Comparison of ENCODE assay signal across 10 cellular contexts in the genomic region with DNA sequence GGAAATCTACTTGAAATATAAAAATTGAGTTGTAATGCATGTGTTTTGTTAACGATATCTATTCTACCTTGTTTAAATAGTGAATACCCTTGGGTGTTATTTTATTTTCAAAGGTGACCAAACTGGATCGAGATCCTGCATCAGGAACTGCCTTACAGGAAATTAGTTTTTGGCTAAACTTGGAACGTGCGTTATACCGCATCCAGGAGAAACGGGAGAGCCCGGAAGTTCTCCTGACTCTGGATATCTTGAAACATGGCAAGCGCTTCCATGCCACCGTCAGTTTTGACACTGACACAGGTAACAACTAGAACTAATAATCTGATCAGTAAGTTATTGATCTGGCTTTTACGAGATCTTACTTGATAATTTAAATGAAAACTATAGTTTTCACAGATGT. TPM values are rescaled to one million over a fixed set of nuclear protein-coding genes. Genes with fewer than 3 reads are reported as not detected.
DNase-seq lines count a peak whose midpoint lies in the region; ATAC-seq and TF ChIP-seq lines count a peak whose summit lies in the region.
"Had no signal": no experiment of that assay in that cellular context is flagged by ENCODE, and none has a peak within 500 bp of the region (broad histone marks: within the 10 kb centered on the region; RNA-seq: fewer than 3 reads in every experiment).

No MANE protein-coding gene starts in this region.

- ATAC-seq in body of pancreas (no peak), memory B cell (ENCODE audit: low read depth) (no peak), HG03469 (IDR thresholded peaks at IDR 0.05; ENCODE audit: unreplicated experiment) (no peak)
- ATAC-seq in stimulated activated effector memory CD8-positive, alpha-beta T cell treated with anti-CD3 and anti-CD28 coated beads, Interleukin-12 subunit alpha, Interleukin-12 subunit beta, amount 100 ng/mL, for 72 hours, result no peak

- H3K4me3 Mint-ChIP-seq in activated T-cell treated with anti-CD3 and anti-CD28 coated beads, Interleukin-2, amount 50 U/mL, for 24 hours, result no peak overlapping the region
- no peak overlapping the region for H3K4me3 Mint-ChIP-seq in memory B cell
- no peak overlapping the region for H3K4me3 Mint-ChIP-seq in stimulated activated effector memory CD8-positive, alpha-beta T cell treated with anti-CD3 and anti-CD28 coated beads, Interleukin-12 subunit alpha, Interleukin-12 subunit beta, amount 100 ng/mL, for 72 hours

- in situ Hi-C loops in transverse colon (cut with MboI; ENCODE audit: low pct_ligation_motif_present in 1 of 4, low pct_unique_long_range_greater_than_20kb in 1 of 4, low sequenced_read_pairs in 3 of 4), result no loop called here

- H3K27me3 Mint-ChIP-seq in activated T-cell treated with anti-CD3 and anti-CD28 coated beads, Interleukin-2, amount 50 U/mL, for 24 hours, result no peaks in the 10 kb centered on the region
- H3K27me3 Mint-ChIP-seq in memory B cell, result no peaks in the 10 kb centered on the region

- intact Hi-C loops in body of pancreas (cut with DNase I) (no loop called here), transverse colon (cut with DNase I; ENCODE audit: low total_unique reads) (no loop called here)

- H3K27ac ChIP-seq in body of pancreas (peak overlapping the region in 3 of 4 donors; percentile 4 to 28 (median 26)), transverse colon (peak overlapping the region; percentile 22 to 73 (median 49))

- H3K4me1 ChIP-seq in body of pancreas, result peaks cover 15% of the 10 kb centered on the region
- H3K4me1 ChIP-seq in transverse colon, result peaks cover 0 to 11% (median 0%) of the 10 kb centered on the region in 4 donors
- H3K4me1 ChIP-seq: Caco-2 had no signal

- peaks cover 82% of the 10 kb centered on the region for H3K36me3 Mint-ChIP-seq in activated T-cell treated with anti-CD3 and anti-CD28 coated beads, Interleukin-2, amount 50 U/mL, for 24 hours (ENCODE audit: low read depth)
- peaks cover 20% of the 10 kb centered on the region for H3K36me3 Mint-ChIP-seq in memory B cell
- peaks cover 100% of the 10 kb centered on the region for H3K36me3 Mint-ChIP-seq in stimulated activated effector memory CD8-positive, alpha-beta T cell treated with anti-CD3 and anti-CD28 coated beads, Interleukin-12 subunit alpha, Interleukin-12 subunit beta, amount 100 ng/mL, for 72 hours

- POLR2A ChIA-PET in GM10248 (lab: Yijun Ruan, JAX), result no interaction called here

- H3K36me3 ChIP-seq in body of pancreas (replicated peaks in 1 of 2; ENCODE audit: insufficient read depth in 1 of 2, low read depth in 2 of 2), result peaks cover 11 to 25% of the 10 kb centered on the region in 2 donors
- peaks cover 0 to 68% (median 28%) of the 10 kb centered on the region in 4 donors for H3K36me3 ChIP-seq in transverse colon

- H3K4me1 Mint-ChIP-seq in activated T-cell treated with anti-CD3 and anti-CD28 coated beads, Interleukin-2, amount 50 U/mL, for 24 hours (ENCODE audit: low read depth), result peaks cover 11% of the 10 kb centered on the region
- peaks cover 8% of the 10 kb centered on the region for H3K4me1 Mint-ChIP-seq in memory B cell
- peaks cover 2% of the 10 kb centered on the region for H3K4me1 Mint-ChIP-seq in stimulated activated effector memory CD8-positive, alpha-beta T cell treated with anti-CD3 and anti-CD28 coated beads, Interleukin-12 subunit alpha, Interleukin-12 subunit beta, amount 100 ng/mL, for 72 hours

- DNase-seq in activated T-cell treated with anti-CD3 and anti-CD28 coated beads, Interleukin-2, amount 50 U/mL, for 24 hours, result no peak
- DNase-seq in activated T-cell treated with anti-CD3 and anti-CD28 coated beads, Interleukin-2, amount 50 U/mL, for 48 hours, result no peak
- no peak for DNase-seq in body of pancreas
- DNase-seq in memory B cell (ENCODE audit: low spot score in 2 of 2), result no peak
- no peak for DNase-seq in transverse colon
- no peak for DNase-seq in GM10248 (ENCODE audit: extremely low spot score)
- DNase-seq in stimulated activated effector memory CD8-positive, alpha-beta T cell treated with anti-CD3 and anti-CD28 coated beads, Interleukin-12 subunit alpha, Interleukin-12 subunit beta, amount 100 ng/mL, for 72 hours (ENCODE audit: low spot score in 2 of 2), result no peak
- DNase-seq: Caco-2, NCI-H2227 treated with DMSO at 0.1 percent for 48 hours had no signal

- H3K9me3 Mint-ChIP-seq in activated T-cell treated with anti-CD3 and anti-CD28 coated beads, Interleukin-2, amount 50 U/mL, for 24 hours, result no peaks in the 10 kb centered on the region
- no peaks in the 10 kb centered on the region for H3K9me3 Mint-ChIP-seq in memory B cell
- no peaks in the 10 kb centered on the region for H3K9me3 Mint-ChIP-seq in stimulated activated effector memory CD8-positive, alpha-beta T cell treated with anti-CD3 and anti-CD28 coated beads, Interleukin-12 subunit alpha, Interleukin-12 subunit beta, amount 100 ng/mL, for 72 hours

- TF ChIP-seq CTCF in body of pancreas (IDR thresholded peaks at IDR 0.05), result no peak
- TF ChIP-seq CTCF in transverse colon (IDR thresholded peaks at IDR 0.05), result no peak
- TF ChIP-seq CTCF in GM10248 (IDR thresholded peaks at IDR 0.05; ENCODE audit: control extremely low read depth, extremely low read depth, low read depth, missing control alignments), result no peak

- H3K4me3 ChIP-seq in body of pancreas (no peak overlapping the region), transverse colon (no peak overlapping the region)

- peak overlapping the region; percentile 70 for H3K27ac Mint-ChIP-seq in activated T-cell treated with anti-CD3 and anti-CD28 coated beads, Interleukin-2, amount 50 U/mL, for 24 hours
- H3K27ac Mint-ChIP-seq in memory B cell, result peak overlapping the region; percentile 74
- no peak overlapping the region for H3K27ac Mint-ChIP-seq in stimulated activated effector memory CD8-positive, alpha-beta T cell treated with anti-CD3 and anti-CD28 coated beads, Interleukin-12 subunit alpha, Interleukin-12 subunit beta, amount 100 ng/mL, for 72 hours

- H3K9me3 ChIP-seq in body of pancreas (no peaks in the 10 kb centered on the region), transverse colon (no peaks in the 10 kb centered on the region)
- H3K9me3 ChIP-seq: Caco-2 had no signal

- WGBS in body of pancreas, 2 donors, result 82 to 84% methylated on average over 10 of the region's 10 CpGs
- 83 to 90% methylated on average over 9 to 10 of the region's 10 CpGs for WGBS in transverse colon (ENCODE audit: low coverage in 1 of 2), 2 donors

- no peak for TF ChIP-seq EP300 in transverse colon (IDR thresholded peaks at IDR 0.05; ENCODE audit: low read depth)

- CTCF ChIA-PET in GM10248 (lab: Yijun Ruan, JAX), result interaction anchor here (1.3 to 1.5 kb wide), 3 partner anchors 8 to 18 kb away, joined by 3 to 7 read pairs (median 7); no protein-coding TSS in a partner anchor

- H3K27me3 ChIP-seq in body of pancreas (no peaks in the 10 kb centered on the region), transverse colon (no peaks in the 10 kb centered on the region)

- TF ChIP-seq POLR2A in body of pancreas (IDR thresholded peaks at IDR 0.05) (no peak), transverse colon (IDR thresholded peaks at IDR 0.05) (no peak)

RNA-seq across cellular contexts. Expression of gene DYNC1H1, which starts 15.9 kb away (rescaled TPM):
- 100 to 1,000 TPM; 171 to 219 TPM for total RNA-seq in body of pancreas
- 100 to 1,000 TPM; 471 to 647 (median 482) TPM for total RNA-seq in transverse colon
